ENCODE assay signal across 9 cellular contexts in the genomic region with DNA sequence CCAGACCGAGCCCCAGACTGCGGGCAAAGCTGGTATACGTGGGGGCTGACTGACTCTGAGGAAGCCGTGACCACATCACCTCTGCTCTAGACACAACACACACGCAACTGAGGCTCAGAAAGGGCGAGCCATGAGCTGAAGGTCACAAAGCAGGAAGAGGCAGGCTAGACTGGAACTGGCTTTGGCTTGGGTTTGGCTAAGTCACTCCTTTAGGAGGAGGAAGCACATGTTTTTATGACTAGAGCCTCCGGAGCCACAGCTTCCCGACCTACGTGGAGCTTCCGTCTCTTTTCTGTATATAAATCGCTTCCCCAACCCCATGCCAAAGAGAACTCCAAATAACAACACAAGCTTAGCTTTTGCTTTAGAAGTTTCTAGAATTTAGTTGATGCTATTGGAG. TPM values are rescaled to one million over a fixed set of nuclear protein-coding genes. Genes with fewer than 3 reads are reported as not detected.
A peak's percentile ranks its signal among the peaks of the same experiment; 100 is the strongest.
DNase-seq lines count a peak whose midpoint lies in the region; ATAC-seq and TF ChIP-seq lines count a peak whose summit lies in the region.
"Had no signal": no experiment of that assay in that cellular context is flagged by ENCODE, and none has a peak within 500 bp of the region (broad histone marks: within the 10 kb centered on the region; RNA-seq: fewer than 3 reads in every experiment).

No MANE protein-coding gene starts in this region.

- TF ChIP-seq POLR2A in adrenal gland (IDR thresholded peaks at IDR 0.05) (peak in 1 of 2 donors; percentile 5), lower leg skin (IDR thresholded peaks at IDR 0.05) (no peak), tibial nerve (IDR thresholded peaks at IDR 0.05) (no peak)

- 47 to 52% (median 51%) methylated on average over 7 to 11 of the region's 11 CpGs for WGBS in adrenal gland, 4 donors
- 39 to 48% methylated on average over 11 of the region's 11 CpGs for WGBS in lower leg skin, 2 donors
- 66 to 67% methylated on average over 11 of the region's 11 CpGs for WGBS in tibial nerve, 2 donors

- TF ChIP-seq EP300 in tibial nerve (IDR thresholded peaks at IDR 0.05) = peak in 1 of 2 donors; percentile 69

- TF ChIP-seq CTCF in adrenal gland (IDR thresholded peaks at IDR 0.05) (no peak), lower leg skin (IDR thresholded peaks at IDR 0.05) (no peak), tibial nerve (IDR thresholded peaks at IDR 0.05) (no peak)

- H3K4me1 ChIP-seq in adrenal gland (replicated peaks in 1 of 2) (peaks cover 20 to 58% of the 10 kb centered on the region in 2 donors), tibial nerve (peaks cover 4 to 80% (median 33%) of the 10 kb centered on the region in 4 donors)

- H3K36me3 ChIP-seq in adrenal gland (replicated peaks in 1 of 2) (no peaks in the 10 kb centered on the region), tibial nerve (no peaks in the 10 kb centered on the region)

- no peak for ATAC-seq in HG03571 (IDR thresholded peaks at IDR 0.05; ENCODE audit: unreplicated experiment)
- ATAC-seq: HCT116 had no signal

- peak overlapping the region in 2 of 5 donors; percentile 63 to 67 for H3K27ac ChIP-seq in adrenal gland
- H3K27ac ChIP-seq in tibial nerve = peak overlapping the region in 3 of 4 donors; percentile 61 to 80 (median 64)

- DNase-seq in activated gamma-delta T cell treated with Interleukin-2 at 50 U/mL for 16 hours = peak; percentile 41
- DNase-seq in activated gamma-delta T cell (lab: John Stamatoyannopoulos, UW) = no peak
- peak; percentile 33 to 84 (median 63) for DNase-seq in adrenal gland
- DNase-seq in lower leg skin (ENCODE audit: low spot score in 2 of 2) = peak; percentile 65 to 89
- DNase-seq in tibial nerve (ENCODE audit: low spot score in 2 of 2) = no peak
- DNase-seq in NCI-H1694 (lab: John Stamatoyannopoulos, UW) = no peak
- no peak for DNase-seq in HuH-7 (ENCODE audit: low spot score)

- H3K4me3 ChIP-seq in adrenal gland (no peak overlapping the region), lower leg skin (ENCODE audit: low read depth, poor library complexity, severe bottlenecking) (no peak overlapping the region), tibial nerve (no peak overlapping the region)

- intact Hi-C loops in adrenal gland (cut with DNase I) (no loop called here), lower leg skin (cut with DNase I; ENCODE audit: low total_unique reads) (loop anchor here (5.0 kb wide), 1 partner anchor 50 kb away; the partner anchor contains the start of gene RFX2)

- H3K27me3 ChIP-seq in adrenal gland (no peaks in the 10 kb centered on the region), tibial nerve (no peaks in the 10 kb centered on the region)

- H3K9me3 ChIP-seq in adrenal gland (replicated peaks in 1 of 3) (no peaks in the 10 kb centered on the region), tibial nerve (no peaks in the 10 kb centered on the region)

RNA-seq across cellular contexts. Expression of gene RFX2, which starts 48.0 kb away (rescaled TPM):
- total RNA-seq in adrenal gland (1 to 10 TPM; 2.3 to 7.8 (median 4.7) TPM), lower leg skin (10 to 100 TPM; 19.6 to 28.7 (median 25.8) TPM), tibial nerve (10 to 100 TPM; 12.6 to 17.3 (median 15.0) TPM)
- polyA plus RNA-seq in adrenal gland = 10 to 100 TPM in 1 of 3 donors, 1 to 10 TPM in 2; 2.7 to 10.4 (median 4.8) TPM

Comparison
In these comparisons a context has a peak if more than half of its experiments do, and no peak if none do; other contexts are left out.
1. DNase-seq: peak in activated gamma-delta T cell treated with Interleukin-2 at 50 U/mL for 16 hours (single experiment), adrenal gland (7 of 7) and lower leg skin (2 of 2); none in activated gamma-delta T cell (single experiment), tibial nerve (0 of 2), NCI-H1694 (single experiment) and HuH-7 (single experiment).